ENCODE assay signal across 14 cellular contexts in genomic region chr15:40495516-40495915, GRCh38. TPM values are rescaled to one million over a fixed set of nuclear protein-coding genes. Genes with fewer than 3 reads are reported as not detected.
DNase-seq lines count a peak whose midpoint lies in the region; ATAC-seq and TF ChIP-seq lines count a peak whose summit lies in the region.
"Had no signal": no experiment of that assay in that cellular context is flagged by ENCODE, and none has a peak within 500 bp of the region (broad histone marks: within the 10 kb centered on the region; RNA-seq: fewer than 3 reads in every experiment).

No MANE protein-coding gene starts in this region.

- H3K27me3 Mint-ChIP-seq in activated naive CD4-positive, alpha-beta T cell treated with anti-CD3 and anti-CD28 coated beads, Interleukin-2, amount 50 U/mL, for 24 hours, result no peaks in the 10 kb centered on the region
- peaks cover 2% of the 10 kb centered on the region for H3K27me3 Mint-ChIP-seq in neural progenitor cell (ENCODE audit: insufficient read depth, low read depth)

- H3K9me3 Mint-ChIP-seq in activated naive CD4-positive, alpha-beta T cell treated with anti-CD3 and anti-CD28 coated beads, Interleukin-2, amount 50 U/mL, for 24 hours, result no peaks in the 10 kb centered on the region
- no peaks in the 10 kb centered on the region for H3K9me3 Mint-ChIP-seq in activated naive CD4-positive, alpha-beta T cell treated with anti-CD3 and anti-CD28 coated beads, Interleukin-2, amount 50 U/mL, for 72 hours
- peaks cover 3% of the 10 kb centered on the region for H3K9me3 Mint-ChIP-seq in neural progenitor cell
- H3K9me3 Mint-ChIP-seq: CD8-positive, alpha-beta T cell; GM23338; H9; HFFc6 had no signal

- TF ChIP-seq CTCF in neural progenitor cell (IDR thresholded peaks at IDR 0.05), result no peak

- H3K27ac ChIP-seq in Karpas-422 (ENCODE audit: low read length), result no peak overlapping the region
- no peak overlapping the region for H3K27ac ChIP-seq in neural progenitor cell

- H2AFZ ChIP-seq in Karpas-422 (ENCODE audit: low read length), result no peak overlapping the region
- H2AFZ ChIP-seq in neural progenitor cell (replicated peaks), result no peak overlapping the region
- H2AFZ ChIP-seq: GM23338 had no signal

- no peak overlapping the region for H3K4me3 Mint-ChIP-seq in activated naive CD4-positive, alpha-beta T cell treated with anti-CD3 and anti-CD28 coated beads, Interleukin-2, amount 50 U/mL, for 24 hours
- H3K4me3 Mint-ChIP-seq in neural progenitor cell, result peak overlapping the region; percentile 1
- H3K4me3 Mint-ChIP-seq: CD8-positive, alpha-beta T cell; GM23338; H9; HFFc6 had no signal

- peak overlapping the region; percentile 11 for H3K27ac Mint-ChIP-seq in activated naive CD4-positive, alpha-beta T cell treated with anti-CD3 and anti-CD28 coated beads, Interleukin-2, amount 50 U/mL, for 24 hours
- peak overlapping the region in 1 of 2 donors; percentile 0 for H3K27ac Mint-ChIP-seq in activated naive CD4-positive, alpha-beta T cell treated with anti-CD3 and anti-CD28 coated beads, Interleukin-2, amount 50 U/mL, for 72 hours
- H3K27ac Mint-ChIP-seq in neural progenitor cell, result no peak overlapping the region
- H3K27ac Mint-ChIP-seq: CD8-positive, alpha-beta T cell; GM23338; H9; HFFc6 had no signal

- DNase-seq in activated naive CD4-positive, alpha-beta T cell treated with anti-CD3 and anti-CD28 coated beads, Interleukin-2, amount 50 U/mL, for 72 hours (ENCODE audit: low spot score in 2 of 2), result no peak
- DNase-seq in Karpas-422, result peak; percentile 34
- no peak for DNase-seq in neural progenitor cell (ENCODE audit: low spot score)
- no peak for DNase-seq in T-helper 1 cell
- DNase-seq in cerebellar nuclear complex (lab: John Stamatoyannopoulos, UW), result no peak
- DNase-seq: C1 segment of cervical spinal cord; Caco-2; CD8-positive, alpha-beta T cell; DMS153; DND-41; H9; HFFc6 had no signal

- no peaks in the 10 kb centered on the region for H3K9me2 ChIP-seq in Karpas-422 (replicated peaks; ENCODE audit: insufficient read depth, low read length)

- peaks cover 40% of the 10 kb centered on the region for H3K4me1 Mint-ChIP-seq in activated naive CD4-positive, alpha-beta T cell treated with anti-CD3 and anti-CD28 coated beads, Interleukin-2, amount 50 U/mL, for 24 hours
- peaks cover 13% of the 10 kb centered on the region for H3K4me1 Mint-ChIP-seq in neural progenitor cell
- H3K4me1 Mint-ChIP-seq: GM23338 had no signal

- H3K9ac ChIP-seq in Karpas-422 (ENCODE audit: low read length) (no peak overlapping the region), neural progenitor cell (no peak overlapping the region)

- ATAC-seq in activated naive CD4-positive, alpha-beta T cell treated with anti-CD3 and anti-CD28 coated beads, Interleukin-2, amount 50 U/mL, for 72 hours, result no peak
- ATAC-seq: CD8-positive, alpha-beta T cell; GM23338 had no signal

- H3K36me3 ChIP-seq in Karpas-422 (ENCODE audit: insufficient read depth, low read length) (no peaks in the 10 kb centered on the region), neural progenitor cell (no peaks in the 10 kb centered on the region)

- no peaks in the 10 kb centered on the region for H3F3A ChIP-seq in neural progenitor cell (ENCODE audit: low read depth)

- no peaks in the 10 kb centered on the region for H3K36me3 Mint-ChIP-seq in activated naive CD4-positive, alpha-beta T cell treated with anti-CD3 and anti-CD28 coated beads, Interleukin-2, amount 50 U/mL, for 24 hours
- no peaks in the 10 kb centered on the region for H3K36me3 Mint-ChIP-seq in activated naive CD4-positive, alpha-beta T cell treated with anti-CD3 and anti-CD28 coated beads, Interleukin-2, amount 50 U/mL, for 72 hours
- no peaks in the 10 kb centered on the region for H3K36me3 Mint-ChIP-seq in neural progenitor cell
- H3K36me3 Mint-ChIP-seq: CD8-positive, alpha-beta T cell had no signal

- no peaks in the 10 kb centered on the region for H3K27me3 ChIP-seq in Karpas-422 (ENCODE audit: low read length)
- H3K27me3 ChIP-seq in neural progenitor cell, result no peaks in the 10 kb centered on the region

- H3K9me3 ChIP-seq in Karpas-422 (ENCODE audit: low read length), result no peaks in the 10 kb centered on the region
- H3K9me3 ChIP-seq in neural progenitor cell (ENCODE audit: low read depth), result no peaks in the 10 kb centered on the region
- H3K9me3 ChIP-seq: Caco-2 had no signal

- H3K79me2 ChIP-seq in Karpas-422 (ENCODE audit: low read length) (no peaks in the 10 kb centered on the region), neural progenitor cell (ENCODE audit: low read depth) (no peaks in the 10 kb centered on the region)

- H4K20me1 ChIP-seq in Karpas-422 (ENCODE audit: insufficient read depth, low read depth, low read length) (no peaks in the 10 kb centered on the region), neural progenitor cell (ENCODE audit: low read depth) (no peaks in the 10 kb centered on the region)

- H3K4me2 ChIP-seq in Karpas-422 (ENCODE audit: low read depth, low read length, poor library complexity, severe bottlenecking) (no peak overlapping the region), neural progenitor cell (no peak overlapping the region)
- H3K4me2 ChIP-seq: GM23338 had no signal

- H3K4me3 ChIP-seq in Karpas-422 (ENCODE audit: low read length), result no peak overlapping the region
- no peak overlapping the region for H3K4me3 ChIP-seq in neural progenitor cell
- H3K4me3 ChIP-seq: GM23338 had no signal

- H3K4me1 ChIP-seq in Karpas-422 (ENCODE audit: low read length), result peaks cover 8% of the 10 kb centered on the region
- H3K4me1 ChIP-seq in neural progenitor cell, result no peaks in the 10 kb centered on the region
- H3K4me1 ChIP-seq: Caco-2 had no signal

RNA-seq across cellular contexts. Expression of gene CHST14, which starts 24.7 kb away (rescaled TPM):
- total RNA-seq in activated naive CD4-positive, alpha-beta T cell treated with anti-CD3 and anti-CD28 coated beads, Interleukin-2, amount 50 U/mL, for 72 hours, result 1 to 10 TPM; 1.6 to 6.7 TPM
- 8.4 and 11.6 TPM in 2 replicates for total RNA-seq in Karpas-422 (2014; rRNA removed; shearing (Covaris generic); ENCODE audit: low replicate concordance)
- 11.9 and 17.5 TPM in 2 replicates for total RNA-seq in neural progenitor cell (ENCODE audit: low replicate concordance)

RNA-seq across cellular contexts. Expression of gene BAHD1, which starts 54.8 kb away (rescaled TPM):
- 10 to 100 TPM; 14.6 to 15.1 TPM for total RNA-seq in activated naive CD4-positive, alpha-beta T cell treated with anti-CD3 and anti-CD28 coated beads, Interleukin-2, amount 50 U/mL, for 72 hours
- total RNA-seq in Karpas-422 (2014; rRNA removed; shearing (Covaris generic); ENCODE audit: low replicate concordance), result 10.3 and 15.4 TPM in 2 replicates
- total RNA-seq in neural progenitor cell (ENCODE audit: low replicate concordance), result 5.8 and 13.7 TPM in 2 replicates
